ENCODE assay signal across 8 cellular contexts in genomic region chr6:45377041-45377554, GRCh38. TPM values are rescaled to one million over a fixed set of nuclear protein-coding genes. Genes with fewer than 3 reads are reported as not detected.
DNase-seq lines count a peak whose midpoint lies in the region; ATAC-seq and TF ChIP-seq lines count a peak whose summit lies in the region.

No MANE protein-coding gene starts in this region.

- peaks cover 25% of the 10 kb centered on the region for H3K79me2 ChIP-seq in DOHH2 (ENCODE audit: control insufficient read depth, low read length)
- H3K79me2 ChIP-seq in OCI-LY3 (ENCODE audit: low read length): peaks cover 8% of the 10 kb centered on the region

- intact Hi-C loops in right lobe of liver (cut with DNase I): no loop called here

- peak overlapping the region; percentile 69 for H3K4me2 ChIP-seq in DOHH2 (ENCODE audit: low read length)
- H3K4me2 ChIP-seq in OCI-LY3 (ENCODE audit: low read length): peak overlapping the region; percentile 92

- peak overlapping the region; percentile 83 for H3K27ac ChIP-seq in DOHH2 (ENCODE audit: low read depth, low read length)
- peak overlapping the region; percentile 84 for H3K27ac ChIP-seq in OCI-LY3 (ENCODE audit: low read length)
- H3K27ac ChIP-seq in caudate nucleus (ENCODE audit: low read depth, low read length): peak overlapping the region; percentile 98
- H3K27ac ChIP-seq in right lobe of liver: peak overlapping the region; percentile 87 to 96 (median 95)
- peak overlapping the region; percentile 88 for H3K27ac ChIP-seq in temporal lobe (ENCODE audit: low read depth, low read length)

- H4K20me1 ChIP-seq in DOHH2 (ENCODE audit: control insufficient read depth, insufficient read depth, low read depth, low read length): no peaks in the 10 kb centered on the region
- H4K20me1 ChIP-seq in OCI-LY3 (ENCODE audit: insufficient read depth, low read length): no peaks in the 10 kb centered on the region

- H3K9me3 ChIP-seq in DOHH2 (ENCODE audit: control insufficient read depth, insufficient read depth, low read length) (no peaks in the 10 kb centered on the region), OCI-LY3 (ENCODE audit: insufficient read depth, low read length) (no peaks in the 10 kb centered on the region), right lobe of liver (no peaks in the 10 kb centered on the region)

- peak overlapping the region; percentile 97 for H2AFZ ChIP-seq in OCI-LY3 (ENCODE audit: low read depth, low read length)

- H3K27me3 ChIP-seq in DOHH2 (ENCODE audit: control insufficient read depth, low read length): no peaks in the 10 kb centered on the region
- H3K27me3 ChIP-seq in OCI-LY3 (ENCODE audit: low read depth, low read length): no peaks in the 10 kb centered on the region
- H3K27me3 ChIP-seq in right lobe of liver: no peaks in the 10 kb centered on the region

- H3K9ac ChIP-seq in OCI-LY3 (ENCODE audit: low read length): peak overlapping the region; percentile 94

- DNase-seq in caudate nucleus (lab: John Stamatoyannopoulos, UW) (peak in 16 of 61 donors; percentile 42 to 89 (median 72)), right lobe of liver (peak in 2 of 3 donors; percentile 84 to 85), GM19238 (ENCODE audit: insufficient read length, low spot score) (no peak), middle frontal gyrus (ENCODE audit: extremely low spot score, low spot score) (no peak)

- TF ChIP-seq POLR2A in right lobe of liver (IDR thresholded peaks at IDR 0.05): no peak

- ATAC-seq in GM21723 (IDR thresholded peaks at IDR 0.05; ENCODE audit: unreplicated experiment) (peak; percentile 9), right lobe of liver (peak; percentile 6 to 13 (median 8))

- peak; percentile 15 for TF ChIP-seq CTCF in DOHH2 (IDR thresholded peaks at IDR 0.05; ENCODE audit: low read depth, low read length, poor library complexity, severe bottlenecking)
- 0 out of 2 replicates have a peak, but pooled peaks have one; percentile 15 for TF ChIP-seq CTCF in OCI-LY3 (IDR thresholded peaks at IDR 0.05; ENCODE audit: low read depth, low read length)
- TF ChIP-seq CTCF in right lobe of liver (IDR thresholded peaks at IDR 0.05): no peak

- no peaks in the 10 kb centered on the region for H3K9me2 ChIP-seq in DOHH2 (replicated peaks; ENCODE audit: control insufficient read depth, low read length)

- H3K4me1 ChIP-seq in DOHH2 (ENCODE audit: control insufficient read depth, low read length): peaks cover 36% of the 10 kb centered on the region
- peaks cover 11% of the 10 kb centered on the region for H3K4me1 ChIP-seq in OCI-LY3 (ENCODE audit: low read length)
- peaks cover 0 to 6% (median 3%) of the 10 kb centered on the region in 4 donors for H3K4me1 ChIP-seq in right lobe of liver

- no peaks in the 10 kb centered on the region for H3F3A ChIP-seq in DOHH2 (ENCODE audit: control insufficient read depth, insufficient read depth)

- no peaks in the 10 kb centered on the region for H3K36me3 ChIP-seq in DOHH2 (ENCODE audit: control insufficient read depth, low read length)
- no peaks in the 10 kb centered on the region for H3K36me3 ChIP-seq in OCI-LY3 (replicated peaks; ENCODE audit: low read depth, low read length)
- no peaks in the 10 kb centered on the region for H3K36me3 ChIP-seq in right lobe of liver

- WGBS in right lobe of liver (ENCODE audit: insufficient coverage, low coverage, low lambda C conversion rate, missing lambda C conversion rate): 1% methylated on average over 20 of the region's 21 CpGs

- peak overlapping the region; percentile 95 for H3K4me3 ChIP-seq in DOHH2 (ENCODE audit: low read length)
- peak overlapping the region; percentile 88 for H3K4me3 ChIP-seq in OCI-LY3 (ENCODE audit: low read length)
- H3K4me3 ChIP-seq in right lobe of liver: peak overlapping the region; percentile 82 to 91 (median 83)

RNA-seq across cellular contexts. Expression of gene SUPT3H, which starts 0.6 kb away (rescaled TPM):
- 1 to 10 TPM in 5 of 6 experiments, under 1 TPM in 1; 0.95 to 2.8 (median 2.0) TPM for total RNA-seq in right lobe of liver
- 25.1 TPM for total RNA-seq in temporal lobe

RNA-seq across cellular contexts. Expression of gene RUNX2, which starts 49.0 kb away (rescaled TPM):
- total RNA-seq in right lobe of liver (under 1 TPM; 0.15 to 0.80 (median 0.43) TPM), temporal lobe (0.49 TPM)

Comparison
In these comparisons a context has a peak if more than half of its experiments do, and no peak if none do; other contexts are left out.
1. CTCF ChIP-seq: peak in DOHH2 (single experiment) and OCI-LY3 (single experiment); none in right lobe of liver (0 of 4).
2. DNase-seq: peak in right lobe of liver (2 of 3); none in GM19238 (single experiment) and middle frontal gyrus (single experiment).
3. Peak in every context shown above with its lines, with median percentiles within 50 percentile points of each other: H3K27ac ChIP-seq and H3K4me3 ChIP-seq.